ENCODE assay signal across 12 cellular contexts in the genomic region with DNA sequence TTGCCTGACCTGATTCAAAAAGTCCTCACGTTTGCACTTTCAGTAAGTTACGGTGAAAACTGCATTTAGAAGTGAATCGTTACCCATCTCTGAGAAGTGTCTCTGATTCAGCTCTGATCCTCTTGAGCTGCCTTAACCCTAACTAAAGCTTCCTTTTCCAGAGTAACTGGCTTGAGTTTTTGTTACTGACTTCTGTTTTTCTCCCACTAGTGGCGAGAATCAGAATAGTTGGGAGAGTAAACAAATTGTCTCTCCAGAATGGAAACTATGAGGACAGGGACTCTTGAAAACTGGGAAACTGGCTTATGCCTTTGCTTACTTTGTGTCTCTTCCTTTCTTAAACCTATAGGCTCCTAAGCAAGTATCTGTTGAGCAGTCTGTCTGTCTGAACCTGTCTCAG. TPM values are rescaled to one million over a fixed set of nuclear protein-coding genes. Genes with fewer than 3 reads are reported as not detected.
A peak's percentile ranks its signal among the peaks of the same experiment; 100 is the strongest.
DNase-seq lines count a peak whose midpoint lies in the region; ATAC-seq, FAIRE-seq and TF ChIP-seq lines count a peak whose summit lies in the region.
"Had no signal": no experiment of that assay in that cellular context is flagged by ENCODE, and none has a peak within 500 bp of the region (broad histone marks: within the 10 kb centered on the region; RNA-seq: fewer than 3 reads in every experiment).

No MANE protein-coding gene starts in this region.

- no peaks in the 10 kb centered on the region for H3K9me2 ChIP-seq in Loucy (replicated peaks; ENCODE audit: low read depth, low read length)

- intact Hi-C loops in tibial artery (cut with DNase I; ENCODE audit: low total_unique reads): no loop called here

- no peak overlapping the region for H2BK12ac ChIP-seq in H1 (ENCODE audit: low read depth, low read length)

- no peak overlapping the region for H3K18ac ChIP-seq in H1 (ENCODE audit: extremely low read depth, low read length)

- H3K79me1 ChIP-seq in H1 (ENCODE audit: low read depth, low read length): no peaks in the 10 kb centered on the region

- no peaks in the 10 kb centered on the region for H3K9me3 ChIP-seq in Loucy (ENCODE audit: insufficient read depth, low read depth, low read length)
- H3K9me3 ChIP-seq in H1 (ENCODE audit: insufficient read depth in 2 of 2, low read depth in 1 of 2, low read length in 1 of 2): no peaks in the 10 kb centered on the region
- no peaks in the 10 kb centered on the region for H3K9me3 ChIP-seq in tibial artery

- no peak overlapping the region for H2AK5ac ChIP-seq in H1 (ENCODE audit: low read depth, low read length)

- no peaks in the 10 kb centered on the region for H3F3A ChIP-seq in Loucy (ENCODE audit: low read depth)

- H4K5ac ChIP-seq in H1 (ENCODE audit: insufficient read length, low read depth, low read length): no peak overlapping the region

- DNase-seq in NCI-H2227 (lab: John Stamatoyannopoulos, UW; ENCODE audit: unreplicated experiment) (peak; percentile 12), NCI-H2227 treated with DMSO at 0.1 percent for 48 hours (lab: John Stamatoyannopoulos, UW) (no peak), H1 (ENCODE audit: low read depth in 1 of 2, low spot score in 2 of 2) (no peak), pons (ENCODE audit: low spot score) (peak; percentile 14), tibial artery (no peak)
- DNase-seq: midbrain; MV-4-11; SHP77 treated with DMSO at 0.1 percent for 48 hours; stimulated activated CD4-positive, alpha-beta T cell treated with anti-CD3 and anti-CD28 coated beads, Interleukin-2, amount 100 ng/mL, for 24 hours had no signal

- no peak for TF ChIP-seq POLR2A in H1 (IDR thresholded peaks at IDR 0.05; ENCODE audit: control extremely low read depth in 1 of 2, low read depth in 2 of 2, low read length in 2 of 2)

- 73% methylated on average over 4 of the region's 4 CpGs; no CpG with 5 or more reads in 1 of the 2 experiments for WGBS in H1 (ENCODE audit: extremely low coverage in 1 of 2, insufficient coverage in 1 of 2, insufficient read length in 1 of 2, insufficient replicate concordance in 2 of 2, low coverage in 1 of 2, low lambda C conversion rate in 2 of 2, missing lambda C conversion rate in 1 of 2), 2 experiments

- CTCF ChIA-PET in H1 (lab: Charles Lee; ENCODE audit: partially characterized antibody): interaction anchor here (0.7 to 1.9 kb wide), 13 partner anchors 10 to 450 kb away, joined by 3 to 10 read pairs (median 3); a partner anchor contains a TSS

- H3K27me3 ChIP-seq in Loucy (ENCODE audit: insufficient read depth, low read length, poor library complexity, severe bottlenecking) (no peaks in the 10 kb centered on the region), H1 (replicated peaks in 1 of 4; ENCODE audit: control insufficient read depth in 3 of 4, extremely low read depth in 1 of 4, insufficient read depth in 3 of 4, low read length in 3 of 4) (no peaks in the 10 kb centered on the region), tibial artery (no peaks in the 10 kb centered on the region)

- no peak overlapping the region for H4K91ac ChIP-seq in H1 (replicated peaks; ENCODE audit: insufficient read length, low read length)

- H3K56ac ChIP-seq in H1 (replicated peaks; ENCODE audit: insufficient read length, low read depth, low read length): no peak overlapping the region

- H2BK15ac ChIP-seq in H1 (ENCODE audit: low read length): no peak overlapping the region

- no peak overlapping the region for H2BK5ac ChIP-seq in H1 (ENCODE audit: low read depth, low read length)

- no peak overlapping the region for H2AFZ ChIP-seq in Loucy (ENCODE audit: low read length)
- no peak overlapping the region for H2AFZ ChIP-seq in H1 (ENCODE audit: low read length)

- ATAC-seq in HG02759 (IDR thresholded peaks at IDR 0.05; ENCODE audit: unreplicated experiment) (no peak), HG02973 (IDR thresholded peaks at IDR 0.05; ENCODE audit: unreplicated experiment) (no peak)

- no peak for TF ChIP-seq RAD21 in H1 (IDR thresholded peaks at IDR 0.05 in 1 of 2, conservative IDR thresholded peaks at IDR 0.05 in 1 of 2; ENCODE audit: low read depth in 2 of 2, low read length in 2 of 2)

- no peak overlapping the region for H3K4ac ChIP-seq in H1 (replicated peaks; ENCODE audit: insufficient read length, low read depth, low read length)

- H3K9ac ChIP-seq in Loucy (ENCODE audit: low read depth, low read length, poor library complexity, severe bottlenecking) (no peak overlapping the region), H1 (replicated peaks in 1 of 4; ENCODE audit: extremely low read depth in 1 of 4, low read depth in 3 of 4, low read length in 3 of 4) (no peak overlapping the region)

- no peak overlapping the region for H2BK20ac ChIP-seq in H1 (ENCODE audit: low read length)

- H4K8ac ChIP-seq in H1 (ENCODE audit: extremely low read depth, insufficient read depth, low read length): no peak overlapping the region

- H4K20me1 ChIP-seq in Loucy (ENCODE audit: insufficient read depth, low read length, poor library complexity, severe bottlenecking) (no peaks in the 10 kb centered on the region), H1 (replicated peaks in 1 of 2; ENCODE audit: control insufficient read depth in 1 of 2, insufficient read depth in 2 of 2, low read length in 2 of 2) (peaks cover 1 to 3% of the 10 kb centered on the region in 2 experiments)

- peak; percentile 48 for FAIRE-seq in H1 (lab: Jason Lieb, UNC)

- H3K36me3 ChIP-seq in Loucy (ENCODE audit: insufficient read depth, low read length) (peaks cover 74% of the 10 kb centered on the region; the same call in 1 of the 2 replicates), H1 (ENCODE audit: control insufficient read depth in 2 of 4, insufficient read depth in 4 of 4, low read length in 3 of 4) (peaks cover 12 to 72% (median 30%) of the 10 kb centered on the region in 4 experiments), tibial artery (peaks cover 37 to 50% (median 39%) of the 10 kb centered on the region in 3 donors)

- no peak overlapping the region for H3K23ac ChIP-seq in H1 (ENCODE audit: insufficient read length)

- peak; percentile 29; the same call in 1 of the 2 replicates for TF ChIP-seq CTCF in Loucy (conservative IDR thresholded peaks at IDR 0.05; ENCODE audit: low read length)
- peak in 1 of 3 experiments; percentile 14; a peak in 1 of 4 replicates for TF ChIP-seq CTCF in H1 (IDR thresholded peaks at IDR 0.05; ENCODE audit: control extremely low read depth in 1 of 3, insufficient read depth in 1 of 3, low read depth in 1 of 3, low read length in 3 of 3)
- no peak for TF ChIP-seq CTCF in tibial artery (IDR thresholded peaks at IDR 0.05)

- H3K4me3 ChIP-seq in Loucy (ENCODE audit: low read length, poor library complexity, severe bottlenecking) (no peak overlapping the region), H1 (ENCODE audit: extremely low read depth in 1 of 4, insufficient read depth in 2 of 4, low read depth in 3 of 4, low read length in 4 of 4) (no peak overlapping the region), tibial artery (no peak overlapping the region)

- H3K27ac ChIP-seq in H1 (ENCODE audit: low read depth, low read length) (no peak overlapping the region), tibial artery (peak overlapping the region in 1 of 2 donors; percentile 61)

- TF ChIP-seq EP300 in H1 (IDR thresholded peaks at IDR 0.05; ENCODE audit: borderline replicate concordance in 1 of 2, low read depth in 2 of 2, low read length in 2 of 2): no peak

- no peak overlapping the region for H3K4me2 ChIP-seq in Loucy (ENCODE audit: low read depth, low read length, poor library complexity, severe bottlenecking)
- no peak overlapping the region for H3K4me2 ChIP-seq in H1 (ENCODE audit: insufficient read depth in 1 of 2, low read depth in 2 of 2, low read length in 2 of 2)

- no peak overlapping the region for H2BK120ac ChIP-seq in H1 (replicated peaks; ENCODE audit: low read depth, low read length)

- H3K79me2 ChIP-seq in Loucy (ENCODE audit: insufficient read depth, low read length) (no peaks in the 10 kb centered on the region), H1 (ENCODE audit: control insufficient read depth in 1 of 2, insufficient read depth in 2 of 2, low read length in 2 of 2) (no peaks in the 10 kb centered on the region)

- POLR2A ChIA-PET in H1 (lab: Charles Lee; ENCODE audit: partially characterized antibody): interaction anchor here (1.1 to 1.2 kb wide), 2 partner anchors 24 to 30 kb away, joined by 4 read pairs; no protein-coding TSS in a partner anchor

- no peaks in the 10 kb centered on the region for H3K23me2 ChIP-seq in H1 (ENCODE audit: low read depth, low read length)

- H3K14ac ChIP-seq in H1 (ENCODE audit: insufficient read length): no peak overlapping the region

- H3K4me1 ChIP-seq in Loucy (ENCODE audit: insufficient read depth, low read length, poor library complexity, severe bottlenecking): peaks cover 14% of the 10 kb centered on the region
- H3K4me1 ChIP-seq in H1 (replicated peaks in 1 of 4; ENCODE audit: control insufficient read depth in 3 of 4, insufficient read depth in 4 of 4, low read length in 3 of 4): no peaks in the 10 kb centered on the region; a peak in 1 of 7 replicates
- H3K4me1 ChIP-seq in tibial artery: peaks cover 0 to 35% (median 7%) of the 10 kb centered on the region in 4 donors

TF ChIP-seq in H1, 55 proteins besides CTCF, POLR2A, EP300 and RAD21:
- no peak for TF ChIP-seq ZNF274 (IDR thresholded peaks at IDR 0.05; ENCODE audit: borderline replicate concordance, extremely low read depth, low read length)
- TF ChIP-seq HDAC2 (IDR thresholded peaks at IDR 0.05; ENCODE audit: borderline replicate concordance in 1 of 2, low read depth in 2 of 2, low read length in 2 of 2): no peak
- no peak for TF ChIP-seq FOSL1 (IDR thresholded peaks at IDR 0.05; ENCODE audit: insufficient read depth, low read depth, low read length)
- TF ChIP-seq EGR1 (IDR thresholded peaks at IDR 0.05; ENCODE audit: borderline replicate concordance, low read depth, low read length): no peak
- TF ChIP-seq TAF7 (optimal IDR thresholded peaks at IDR 0.05; ENCODE audit: borderline replicate concordance, low read depth, low read length): no peak
- no peak for TF ChIP-seq CBX5 (IDR thresholded peaks at IDR 0.05; ENCODE audit: low read depth, low read length)
TF ChIP-seq in H1: peak in this region for 0.

RNA-seq across cellular contexts. Expression of a gene that starts 31.3 kb away (rescaled TPM):
- 625 and 635 TPM in 2 replicates for total RNA-seq in H1 (2021; fragmentation: NEBNext Ultra II Directional; extraction: Animal tissue kit (Norgen Biotek cat#: 25700))
- polyA plus RNA-seq in H1 (2011; rRNA removed): 142 and 171 TPM in 2 replicates
- polyA plus RNA-seq in H1 (2011; cell fraction: cytosol; rRNA removed): 209 TPM
- polyA plus RNA-seq in H1 (2011; cell fraction: nucleus; rRNA removed): 433 TPM
- 357 to 670 TPM (median 408 TPM) in 4 replicates for polyA plus RNA-seq in H1 (2012, experiment 1 of 2)
- 16.3 TPM for polyA plus RNA-seq in H1 (2012, experiment 2 of 2)
- 602 TPM for polyA plus RNA-seq in H1 (2013, experiment 1 of 2)
- 545 TPM for polyA plus RNA-seq in H1 (2013, experiment 2 of 2)
- polyA minus RNA-seq in H1 (2011; rRNA and poly(A)+ RNA removed): 512 and 884 TPM in 2 replicates
- 185 TPM for polyA minus RNA-seq in H1 (2011; cell fraction: cytosol; rRNA and poly(A)+ RNA removed)
- 342 TPM for polyA minus RNA-seq in H1 (2011; cell fraction: nucleus; rRNA and poly(A)+ RNA removed)

Comparison
In these comparisons a context has a peak if more than half of its experiments do, and no peak if none do; other contexts are left out.
1. DNase-seq: peak in NCI-H2227 (single experiment) and pons (single experiment); none in NCI-H2227 treated with DMSO at 0.1 percent for 48 hours (single experiment), H1 (0 of 2) and tibial artery (0 of 2).